ENCODE assay signal across 8 cellular contexts in genomic region chr3:107117922-107118576, GRCh38.
DNase-seq lines count a peak whose midpoint lies in the region; ATAC-seq and FAIRE-seq lines count a peak whose summit lies in the region.

No MANE protein-coding gene starts in this region.

- POLR2A ChIA-PET in activated CD4-positive, alpha-beta T cell treated with anti-CD3 and anti-CD28 coated beads for 36 hours (lab: Charles Lee) = no interaction called here

- H3K27me3 ChIP-seq in Karpas-422 (ENCODE audit: low read length) = no peaks in the 10 kb centered on the region

- no peak overlapping the region for H3K27ac Mint-ChIP-seq in activated CD4-positive, alpha-beta T cell treated with anti-CD3 and anti-CD28 coated beads for 36 hours
- no peak overlapping the region for H3K27ac Mint-ChIP-seq in activated CD4-positive, alpha-beta T cell treated with anti-CD3 and anti-CD28 coated beads, Interleukin-2, amount 10 ng/mL, durations not matched to agents 24 days and 14 days

- no peaks in the 10 kb centered on the region for H3K79me2 ChIP-seq in Karpas-422 (ENCODE audit: low read length)

- no peaks in the 10 kb centered on the region for H3K9me2 ChIP-seq in Karpas-422 (replicated peaks; ENCODE audit: insufficient read depth, low read length)

- ATAC-seq in activated CD4-positive, alpha-beta T cell treated with anti-CD3 and anti-CD28 coated beads for 36 hours = no peak
- ATAC-seq in GM18870 (IDR thresholded peaks at IDR 0.05; ENCODE audit: unreplicated experiment) = no peak
- ATAC-seq in HG03095 (IDR thresholded peaks at IDR 0.05; ENCODE audit: unreplicated experiment) = no peak

- no peaks in the 10 kb centered on the region for H3K36me3 Mint-ChIP-seq in activated CD4-positive, alpha-beta T cell treated with anti-CD3 and anti-CD28 coated beads for 36 hours (ENCODE audit: low read depth)
- no peaks in the 10 kb centered on the region for H3K36me3 Mint-ChIP-seq in activated CD4-positive, alpha-beta T cell treated with anti-CD3 and anti-CD28 coated beads, Interleukin-2, amount 10 ng/mL, durations not matched to agents 24 days and 14 days (ENCODE audit: low read depth)

- H3K4me2 ChIP-seq in Karpas-422 (ENCODE audit: low read depth, low read length, poor library complexity, severe bottlenecking) = no peak overlapping the region

- intact Hi-C loops in activated CD4-positive, alpha-beta T cell treated with anti-CD3 and anti-CD28 coated beads for 36 hours (cut with DNase I, micrococcal nuclease) = no loop called here
- intact Hi-C loops in activated CD4-positive, alpha-beta T cell treated with anti-CD3 and anti-CD28 coated beads, Interleukin-2, amount 10 ng/mL, durations not matched to agents 24 days and 14 days (cut with micrococcal nuclease) = no loop called here

- peak overlapping the region; percentile 2; the same call in 1 of the 2 replicates for H2AFZ ChIP-seq in Karpas-422 (ENCODE audit: low read length)

- H3K4me1 Mint-ChIP-seq in activated CD4-positive, alpha-beta T cell treated with anti-CD3 and anti-CD28 coated beads for 36 hours = no peaks in the 10 kb centered on the region
- H3K4me1 Mint-ChIP-seq in activated CD4-positive, alpha-beta T cell treated with anti-CD3 and anti-CD28 coated beads, Interleukin-2, amount 10 ng/mL, durations not matched to agents 24 days and 14 days = no peaks in the 10 kb centered on the region

- CTCF ChIA-PET in activated CD4-positive, alpha-beta T cell treated with anti-CD3 and anti-CD28 coated beads for 36 hours (lab: Charles Lee) = interaction anchor here (0.7 to 1.8 kb wide), 3 partner anchors 9 to 1278 kb away, joined by 3 to 7 read pairs (median 4); no protein-coding TSS in a partner anchor

- no peaks in the 10 kb centered on the region for H3K9me3 ChIP-seq in Karpas-422 (ENCODE audit: low read length)

- no peak overlapping the region for H3K4me3 ChIP-seq in Karpas-422 (ENCODE audit: low read length)

- no peaks in the 10 kb centered on the region for H3K4me1 ChIP-seq in Karpas-422 (ENCODE audit: low read length)

- DNase-seq in activated CD4-positive, alpha-beta T cell treated with anti-CD3 and anti-CD28 coated beads for 36 hours = peak; percentile 39
- DNase-seq in activated CD4-positive, alpha-beta T cell treated with anti-CD3 and anti-CD28 coated beads, Interleukin-2, amount 10 ng/mL, durations not matched to agents 24 days and 14 days = no peak
- peak; percentile 72 for DNase-seq in Karpas-422
- peak; percentile 16 for DNase-seq in SW480 (ENCODE audit: low spot score)
- peak; percentile 37 to 54 for DNase-seq in frontal cortex (ENCODE audit: low spot score in 2 of 2)
- DNase-seq in pons (ENCODE audit: low spot score) = peak; percentile 89

- H3K36me3 ChIP-seq in Karpas-422 (ENCODE audit: insufficient read depth, low read length) = no peaks in the 10 kb centered on the region

- peaks cover 3% of the 10 kb centered on the region for H3K27me3 Mint-ChIP-seq in activated CD4-positive, alpha-beta T cell treated with anti-CD3 and anti-CD28 coated beads for 36 hours
- peaks cover 2% of the 10 kb centered on the region for H3K27me3 Mint-ChIP-seq in activated CD4-positive, alpha-beta T cell treated with anti-CD3 and anti-CD28 coated beads, Interleukin-2, amount 10 ng/mL, durations not matched to agents 24 days and 14 days

- H3K9me3 Mint-ChIP-seq in activated CD4-positive, alpha-beta T cell treated with anti-CD3 and anti-CD28 coated beads for 36 hours (ENCODE audit: low read depth) = no peaks in the 10 kb centered on the region
- H3K9me3 Mint-ChIP-seq in activated CD4-positive, alpha-beta T cell treated with anti-CD3 and anti-CD28 coated beads, Interleukin-2, amount 10 ng/mL, durations not matched to agents 24 days and 14 days = no peaks in the 10 kb centered on the region

- H4K20me1 ChIP-seq in Karpas-422 (ENCODE audit: insufficient read depth, low read depth, low read length) = no peaks in the 10 kb centered on the region

- H3K9ac ChIP-seq in Karpas-422 (ENCODE audit: low read length) = no peak overlapping the region

- no peak overlapping the region for H3K27ac ChIP-seq in Karpas-422 (ENCODE audit: low read length)

- FAIRE-seq in frontal cortex (lab: Jason Lieb, UNC) = no peak

- no peak overlapping the region for H3K4me3 Mint-ChIP-seq in activated CD4-positive, alpha-beta T cell treated with anti-CD3 and anti-CD28 coated beads for 36 hours
- H3K4me3 Mint-ChIP-seq in activated CD4-positive, alpha-beta T cell treated with anti-CD3 and anti-CD28 coated beads, Interleukin-2, amount 10 ng/mL, durations not matched to agents 24 days and 14 days = no peak overlapping the region
